In genomic region chr20:46670228-46670584, GRCh38 we compare ENCODE assay signal across 28 cellular contexts. TPM values are rescaled to one million over a fixed set of nuclear protein-coding genes. Genes with fewer than 3 reads are reported as not detected.
"Had no signal": no experiment of that assay in that cellular context is flagged by ENCODE, and none has a peak within 500 bp of the region (broad histone marks: within the 10 kb centered on the region; RNA-seq: fewer than 3 reads in every experiment).

No MANE protein-coding gene starts in this region.

- H3K4me3 ChIP-seq: MG63 had no signal

- H3K27ac ChIP-seq: KMS-11 had no signal

- H3K4me2 ChIP-seq: KMS-11 had no signal

- H3K9me3 ChIP-seq: MG63 had no signal

- H3K36me3 ChIP-seq: MG63 had no signal

- H3K9ac ChIP-seq: KMS-11 had no signal

- DNase-seq: Karpas-422, Kasumi-1, MG63, MM.1S, MV-4-11, NCI-H1048, NCI-H1417 treated with DMSO at 0.1 percent for 48 hours, NCI-H1436, NCI-H1436 treated with DMSO at 0.1 percent for 48 hours, NCI-H1694, NCI-H1694 treated with DMSO at 0.1 percent for 48 hours, NCI-H187, NCI-H187 treated with DMSO at 0.1 percent for 48 hours, NCI-H1930, NCI-H2081 treated with DMSO at 0.1 percent for 48 hours, NCI-H2107, NCI-H2171, NCI-H2171 treated with DMSO at 0.1 percent for 48 hours, NCI-H2227 treated with DMSO at 0.1 percent for 48 hours, NCI-H226, NCI-H345, NCI-H446, NCI-H446 treated with DMSO at 0.1 percent for 48 hours, NCI-H510A had no signal

- H3K27me3 ChIP-seq: MG63 had no signal

RNA-seq across cellular contexts. Expression of gene SLC13A3, which starts 18.9 kb away (rescaled TPM):
- total RNA-seq: M059J, MCF 10A, NCI-H460 had no signal

RNA-seq across cellular contexts. Expression of gene SLC2A10, which starts 39.2 kb away (rescaled TPM):
- total RNA-seq: MCF 10A had no signal
